Comparison of ENCODE assay signal across 13 cellular contexts in the genomic region with DNA sequence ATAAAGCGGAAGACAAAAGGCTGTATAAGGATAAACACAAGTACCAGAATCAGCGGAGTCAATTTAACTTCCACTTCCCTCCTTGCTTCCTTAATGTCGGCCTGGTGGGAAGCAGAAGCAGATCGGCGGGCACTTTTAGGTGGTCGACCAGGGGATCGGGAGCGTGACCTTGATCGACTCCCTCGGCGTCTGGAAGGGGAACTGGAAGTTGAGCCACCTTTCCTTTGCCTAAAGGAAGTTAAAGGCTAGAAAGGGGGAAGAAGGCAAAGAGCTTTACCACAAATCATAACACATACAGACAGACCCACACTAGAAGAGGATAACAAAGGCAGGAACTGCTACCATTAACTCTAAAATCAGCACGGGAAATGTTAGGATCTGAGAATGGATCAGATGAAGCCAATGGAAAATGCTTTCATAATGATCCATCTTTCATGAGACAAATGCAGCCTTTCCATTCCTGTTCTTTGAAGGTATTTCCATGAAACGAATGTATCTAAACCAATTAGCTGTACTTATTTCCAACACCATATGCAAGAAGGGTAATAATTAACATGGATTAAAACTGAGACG. TPM values are rescaled to one million over a fixed set of nuclear protein-coding genes. Genes with fewer than 3 reads are reported as not detected.
DNase-seq lines count a peak whose midpoint lies in the region; ATAC-seq and TF ChIP-seq lines count a peak whose summit lies in the region.
"Had no signal": no experiment of that assay in that cellular context is flagged by ENCODE, and none has a peak within 500 bp of the region (broad histone marks: within the 10 kb centered on the region; RNA-seq: fewer than 3 reads in every experiment).

No MANE protein-coding gene starts in this region.

- no peak overlapping the region for H2AFZ ChIP-seq in Loucy (ENCODE audit: low read length)

- H3K4me3 ChIP-seq in Loucy (ENCODE audit: low read length, poor library complexity, severe bottlenecking) (peak overlapping the region; percentile 85), spleen (peak overlapping the region in 1 of 8 donors; percentile 17), prostate gland (no peak overlapping the region)
- H3K4me3 ChIP-seq: ovary, uterus had no signal

- CTCF ChIA-PET in activated CD4-positive, alpha-beta T cell treated with anti-CD3 and anti-CD28 coated beads for 36 hours (lab: Charles Lee) = interaction anchor here (0.6 to 0.9 kb wide), 2 partner anchors 31 to 52 kb away, joined by 3 read pairs; no protein-coding TSS in a partner anchor

- H3K36me3 Mint-ChIP-seq in activated CD4-positive, alpha-beta T cell treated with anti-CD3 and anti-CD28 coated beads, Interleukin-2, amount 10 ng/mL, durations not matched to agents 24 days and 14 days (ENCODE audit: low read depth) = peaks cover 59% of the 10 kb centered on the region
- peaks cover 48% of the 10 kb centered on the region for H3K36me3 Mint-ChIP-seq in activated CD4-positive, alpha-beta T cell treated with anti-CD3 and anti-CD28 coated beads for 36 hours (ENCODE audit: low read depth)
- H3K36me3 Mint-ChIP-seq in endothelial cell (ENCODE audit: low read depth, unreplicated experiment) = peaks cover 5% of the 10 kb centered on the region

- peak overlapping the region; percentile 83 for H3K9ac ChIP-seq in Loucy (ENCODE audit: low read depth, low read length, poor library complexity, severe bottlenecking)

- peaks cover 100% of the 10 kb centered on the region for H3K79me2 ChIP-seq in Loucy (ENCODE audit: insufficient read depth, low read length)

- H3K36me3 ChIP-seq in Loucy (ENCODE audit: insufficient read depth, low read length) (peaks cover 53% of the 10 kb centered on the region), spleen (peaks cover 0 to 65% (median 39%) of the 10 kb centered on the region in 6 donors), prostate gland (no peaks in the 10 kb centered on the region)
- H3K36me3 ChIP-seq: ovary, uterus had no signal

- H3K4me1 ChIP-seq in Loucy (ENCODE audit: insufficient read depth, low read length, poor library complexity, severe bottlenecking) = peaks cover 68% of the 10 kb centered on the region
- H3K4me1 ChIP-seq in spleen = peaks cover 17 to 88% (median 54%) of the 10 kb centered on the region in 6 donors
- peaks cover 25% of the 10 kb centered on the region for H3K4me1 ChIP-seq in prostate gland (replicated peaks)

- H3K9me3 Mint-ChIP-seq in activated CD4-positive, alpha-beta T cell treated with anti-CD3 and anti-CD28 coated beads, Interleukin-2, amount 10 ng/mL, durations not matched to agents 24 days and 14 days = no peaks in the 10 kb centered on the region
- no peaks in the 10 kb centered on the region for H3K9me3 Mint-ChIP-seq in activated CD4-positive, alpha-beta T cell treated with anti-CD3 and anti-CD28 coated beads for 36 hours (ENCODE audit: low read depth)
- no peaks in the 10 kb centered on the region for H3K9me3 Mint-ChIP-seq in endothelial cell (ENCODE audit: unreplicated experiment)

- no peaks in the 10 kb centered on the region for H3K27me3 Mint-ChIP-seq in activated CD4-positive, alpha-beta T cell treated with anti-CD3 and anti-CD28 coated beads, Interleukin-2, amount 10 ng/mL, durations not matched to agents 24 days and 14 days
- H3K27me3 Mint-ChIP-seq in activated CD4-positive, alpha-beta T cell treated with anti-CD3 and anti-CD28 coated beads for 36 hours = no peaks in the 10 kb centered on the region
- peaks cover 13% of the 10 kb centered on the region for H3K27me3 Mint-ChIP-seq in endothelial cell (ENCODE audit: unreplicated experiment)

- H3K4me1 Mint-ChIP-seq in activated CD4-positive, alpha-beta T cell treated with anti-CD3 and anti-CD28 coated beads, Interleukin-2, amount 10 ng/mL, durations not matched to agents 24 days and 14 days = peaks cover 57% of the 10 kb centered on the region
- H3K4me1 Mint-ChIP-seq in activated CD4-positive, alpha-beta T cell treated with anti-CD3 and anti-CD28 coated beads for 36 hours = peaks cover 48% of the 10 kb centered on the region
- H3K4me1 Mint-ChIP-seq in endothelial cell (ENCODE audit: unreplicated experiment) = peaks cover 67% of the 10 kb centered on the region

- no peaks in the 10 kb centered on the region for H3K9me2 ChIP-seq in Loucy (replicated peaks; ENCODE audit: low read depth, low read length)

- ATAC-seq in activated CD4-positive, alpha-beta T cell treated with anti-CD3 and anti-CD28 coated beads for 36 hours = no peak
- no peak for ATAC-seq in GM18867 (IDR thresholded peaks at IDR 0.05; ENCODE audit: unreplicated experiment)
- ATAC-seq: left cardiac atrium had no signal

- peak overlapping the region in 7 of 8 donors; percentile 5 to 96 (median 71) for H3K27ac ChIP-seq in spleen
- H3K27ac ChIP-seq in prostate gland = no peak overlapping the region
- H3K27ac ChIP-seq: ovary had no signal

- peak overlapping the region; percentile 61 for H3K27ac Mint-ChIP-seq in activated CD4-positive, alpha-beta T cell treated with anti-CD3 and anti-CD28 coated beads, Interleukin-2, amount 10 ng/mL, durations not matched to agents 24 days and 14 days
- H3K27ac Mint-ChIP-seq in activated CD4-positive, alpha-beta T cell treated with anti-CD3 and anti-CD28 coated beads for 36 hours = no peak overlapping the region
- H3K27ac Mint-ChIP-seq in endothelial cell (ENCODE audit: unreplicated experiment) = peak overlapping the region; percentile 100

- intact Hi-C loops in activated CD4-positive, alpha-beta T cell treated with anti-CD3 and anti-CD28 coated beads, Interleukin-2, amount 10 ng/mL, durations not matched to agents 24 days and 14 days (cut with micrococcal nuclease) = no loop called here
- intact Hi-C loops in activated CD4-positive, alpha-beta T cell treated with anti-CD3 and anti-CD28 coated beads for 36 hours (cut with DNase I, micrococcal nuclease) = loop anchor here in 1 of 2 experiments (10.0 kb wide), 1 partner anchor 987 kb away; a partner anchor contains a TSS
- intact Hi-C loops in spleen (cut with DNase I; ENCODE audit: low total_unique reads) = no loop called here
- intact Hi-C loops in prostate gland (cut with DNase I) = loop anchor here (10.0 kb wide), 1 partner anchor 643 kb away; a partner anchor contains a TSS

- TF ChIP-seq POLR2A in spleen (IDR thresholded peaks at IDR 0.05) (no peak), prostate gland (IDR thresholded peaks at IDR 0.05) (no peak)

- POLR2A ChIA-PET in activated CD4-positive, alpha-beta T cell treated with anti-CD3 and anti-CD28 coated beads for 36 hours (lab: Charles Lee) = no interaction called here

- WGBS in spleen, 5 donors = 36 to 49% (median 47%) methylated on average over 14 of the region's 14 CpGs
- WGBS in prostate gland = 64% methylated on average over 14 of the region's 14 CpGs

- peak overlapping the region; percentile 99 for H3K4me2 ChIP-seq in Loucy (ENCODE audit: low read depth, low read length, poor library complexity, severe bottlenecking)

- H4K20me1 ChIP-seq in Loucy (ENCODE audit: insufficient read depth, low read length, poor library complexity, severe bottlenecking) = peaks cover 95% of the 10 kb centered on the region

- no peak overlapping the region for H3K4me3 Mint-ChIP-seq in activated CD4-positive, alpha-beta T cell treated with anti-CD3 and anti-CD28 coated beads, Interleukin-2, amount 10 ng/mL, durations not matched to agents 24 days and 14 days
- no peak overlapping the region for H3K4me3 Mint-ChIP-seq in activated CD4-positive, alpha-beta T cell treated with anti-CD3 and anti-CD28 coated beads for 36 hours
- peak overlapping the region; percentile 88 for H3K4me3 Mint-ChIP-seq in endothelial cell (ENCODE audit: unreplicated experiment)

- H3K9me3 ChIP-seq in Loucy (ENCODE audit: insufficient read depth, low read depth, low read length) = no peaks in the 10 kb centered on the region
- H3K9me3 ChIP-seq in spleen = no peaks in the 10 kb centered on the region
- H3K9me3 ChIP-seq in prostate gland = no peaks in the 10 kb centered on the region
- H3K9me3 ChIP-seq: ovary, uterus had no signal

- no peak for TF ChIP-seq CTCF in Loucy (conservative IDR thresholded peaks at IDR 0.05; ENCODE audit: low read length)
- TF ChIP-seq CTCF in endothelial cell (IDR thresholded peaks at IDR 0.05; ENCODE audit: unreplicated experiment) = no peak
- no peak for TF ChIP-seq CTCF in spleen (IDR thresholded peaks at IDR 0.05 in 8 of 11, conservative IDR thresholded peaks at IDR 0.05 in 3 of 11)
- no peak for TF ChIP-seq CTCF in prostate gland (IDR thresholded peaks at IDR 0.05)

- H3K27me3 ChIP-seq in Loucy (ENCODE audit: insufficient read depth, low read length, poor library complexity, severe bottlenecking) (peaks cover under 1% of the 10 kb centered on the region), spleen (replicated peaks in 1 of 7) (no peaks in the 10 kb centered on the region), prostate gland (replicated peaks; ENCODE audit: insufficient read depth) (no peaks in the 10 kb centered on the region)
- H3K27me3 ChIP-seq: ovary, uterus had no signal

- no peak for DNase-seq in activated CD4-positive, alpha-beta T cell treated with anti-CD3 and anti-CD28 coated beads, Interleukin-2, amount 10 ng/mL, durations not matched to agents 24 days and 14 days
- no peak for DNase-seq in activated CD4-positive, alpha-beta T cell treated with anti-CD3 and anti-CD28 coated beads for 36 hours
- DNase-seq in endothelial cell (ENCODE audit: low spot score) (peak; percentile 35), spleen (no peak), prostate gland (ENCODE audit: low spot score) (no peak), glomerular visceral epithelial cell (ENCODE audit: extremely low spot score) (no peak)
- DNase-seq: ACHN, left cardiac atrium, NCI-H510A treated with DMSO at 0.1 percent for 48 hours, ovary, uterus had no signal

- H3F3A ChIP-seq in Loucy (ENCODE audit: low read depth) = peaks cover 3% of the 10 kb centered on the region; the same call in 1 of the 2 replicates

RNA-seq across cellular contexts. Expression of a gene that starts 5.7 kb away (rescaled TPM):
- 189 and 195 TPM in 2 replicates for total RNA-seq in activated CD4-positive, alpha-beta T cell treated with anti-CD3 and anti-CD28 coated beads, Interleukin-2, amount 10 ng/mL, durations not matched to agents 24 days and 14 days
- total RNA-seq in activated CD4-positive, alpha-beta T cell treated with anti-CD3 and anti-CD28 coated beads for 36 hours = 100 to 1,000 TPM; 136 to 194 TPM
- total RNA-seq in endothelial cell (ENCODE audit: unreplicated experiment) (178 TPM), spleen (100 to 1,000 TPM in 1 of 7 donors, 10 to 100 TPM in 6; 83.7 to 157 (median 88.9) TPM), prostate gland (10 to 100 TPM; 28.7 to 36.4 TPM)
- polyA plus RNA-seq in spleen = 10 to 100 TPM; 20.8 to 44.7 (median 29.1) TPM

Comparison
In these comparisons a context has a peak if more than half of its experiments do, and no peak if none do; other contexts are left out.
1. H3K27ac ChIP-seq: peak in spleen (7 of 8); none in prostate gland (0 of 2).